In genomic region chr5:172805736-172806255, GRCh38 we compare ENCODE assay signal across 15 cellular contexts. TPM values are rescaled to one million over a fixed set of nuclear protein-coding genes. Genes with fewer than 3 reads are reported as not detected.
A peak's percentile ranks its signal among the peaks of the same experiment; 100 is the strongest.
DNase-seq lines count a peak whose midpoint lies in the region; ATAC-seq, FAIRE-seq and TF ChIP-seq lines count a peak whose summit lies in the region.
"Had no signal": no experiment of that assay in that cellular context is flagged by ENCODE, and none has a peak within 500 bp of the region (broad histone marks: within the 10 kb centered on the region; RNA-seq: fewer than 3 reads in every experiment).

No MANE protein-coding gene starts in this region.

- H2BK120ac ChIP-seq in H9 (ENCODE audit: low read depth, low read length, poor library complexity, severe bottlenecking) = no peak overlapping the region

- no peak overlapping the region for H4K8ac ChIP-seq in H9 (replicated peaks; ENCODE audit: insufficient read length, low read depth, low read length)

- no peak for TF ChIP-seq RAD21 in K562 (CRISPR knock-in tag; conservative IDR thresholded peaks at IDR 0.05 in 1 of 2, IDR thresholded peaks at IDR 0.05 in 1 of 2)

- TF ChIP-seq POLR2A in K562 (conservative IDR thresholded peaks at IDR 0.05) = no peak

- DNase-seq in CD8-positive, alpha-beta T cell = no peak
- DNase-seq in K562 (ENCODE audit: extremely low read depth in 1 of 4, low spot score in 3 of 4) (peak in 1 of 4 experiments; percentile 43), COLO668 (lab: John Stamatoyannopoulos, UW; ENCODE audit: unreplicated experiment) (no peak), retina (no peak), H9 (no peak)
- DNase-seq: erythroblast, mesendoderm, MV-4-11, NCI-H2029, NCI-H524, testis had no signal

- no peak overlapping the region for H4K91ac ChIP-seq in H9 (ENCODE audit: insufficient read length, low read depth, low read length)

- H3K18ac ChIP-seq in H9 (ENCODE audit: insufficient read length, low read depth, low read length) = no peak overlapping the region

- H3K27ac Mint-ChIP-seq in CD8-positive, alpha-beta T cell = peak overlapping the region; percentile 68
- H3K27ac Mint-ChIP-seq in H9 = peak overlapping the region in 1 of 3 experiments; percentile 8; a peak in 1 of 7 replicates

- no peaks in the 10 kb centered on the region for H3K27me3 Mint-ChIP-seq in CD8-positive, alpha-beta T cell (ENCODE audit: low read depth)
- peaks cover 12% of the 10 kb centered on the region for H3K27me3 Mint-ChIP-seq in H9 (ENCODE audit: low read depth)

- no peak overlapping the region for H3K14ac ChIP-seq in H9 (ENCODE audit: insufficient read depth, low read length)

- FAIRE-seq in K562 (lab: Jason Lieb, UNC) = no peak

- CTCF ChIA-PET in CD8-positive, alpha-beta T cell (lab: Charles Lee) = interaction anchor here (1.0 kb wide), 1 partner anchor 126 kb away, joined by 3 read pairs; no protein-coding TSS in a partner anchor
- CTCF ChIA-PET in K562 (lab: Yijun Ruan, JAX; ENCODE audit: low intra/inter-chr PET ratio) = no interaction called here

- intact Hi-C loops in CD8-positive, alpha-beta T cell (cut with DNase I, micrococcal nuclease) = loop anchor here in 1 of 2 experiments (2.0 kb wide), 2 partner anchors 29 to 33 kb away; partner anchors contain the start of gene ERGIC1
- intact Hi-C loops in K562 (cut with micrococcal nuclease) = loop anchor here (2.0 kb wide), 1 partner anchor 27 kb away; no protein-coding TSS in a partner anchor

- H3K9me3 Mint-ChIP-seq in CD8-positive, alpha-beta T cell = no peaks in the 10 kb centered on the region
- H3K9me3 Mint-ChIP-seq in H9 = peaks cover 2% of the 10 kb centered on the region in 2 experiments; a peak in 2 of 5 replicates

- H3K9me1 ChIP-seq in K562 (ENCODE audit: control insufficient read depth, insufficient read depth, low read length) = no peaks in the 10 kb centered on the region

- H3T11ph ChIP-seq in H9 (ENCODE audit: low read length) = no peak overlapping the region

- no peak for ATAC-seq in CD8-positive, alpha-beta T cell
- ATAC-seq in K562 = peak; percentile 8; the same call in 2 of the 3 replicates
- ATAC-seq: sciatic nerve, SK-N-SH treated with all-trans-retinoic acid at 6 μM for 48 hours had no signal

- H3K36me3 Mint-ChIP-seq in CD8-positive, alpha-beta T cell = no peaks in the 10 kb centered on the region
- H3K36me3 Mint-ChIP-seq in H9 (ENCODE audit: insufficient read depth in 1 of 3, low read depth in 3 of 3) = no peaks in the 10 kb centered on the region

- H3K9me3 ChIP-seq in BLaER1 (peaks cover 20% of the 10 kb centered on the region), K562 (replicated peaks; ENCODE audit: control insufficient read depth, insufficient read depth, low read depth, low read length) (no peaks in the 10 kb centered on the region; the same call in 1 of the 2 replicates), neutrophil (no peaks in the 10 kb centered on the region), H9 (ENCODE audit: control insufficient read depth, low read depth, low read length) (no peaks in the 10 kb centered on the region)
- no peaks in the 10 kb centered on the region for H3K9me3 ChIP-seq in CD8-positive, alpha-beta T cell (ENCODE audit: low read length)
- H3K9me3 ChIP-seq: testis had no signal

- H3K4me2 ChIP-seq in BLaER1 (peak overlapping the region; percentile 38), K562 (ENCODE audit: insufficient read depth, low read length) (peak overlapping the region; percentile 46), H9 (ENCODE audit: insufficient read depth, insufficient read length, low read length) (no peak overlapping the region)

- no peak overlapping the region for H4K5ac ChIP-seq in H9 (ENCODE audit: insufficient read length, low read depth, low read length)

- H3K23me2 ChIP-seq in H9 (ENCODE audit: insufficient read length, low read depth, low read length, poor library complexity, severe bottlenecking) = no peaks in the 10 kb centered on the region

- WGBS in K562 (ENCODE audit: insufficient coverage, low coverage, missing lambda C conversion rate) = 33% methylated on average over 9 of the region's 9 CpGs
- no CpG with 5 or more reads among the region's 9 CpGs for WGBS in H9 (ENCODE audit: extremely low coverage, insufficient read length, low lambda C conversion rate)

- H3K79me2 ChIP-seq in K562 (ENCODE audit: control insufficient read depth, insufficient read depth, low read length) = peaks cover 6% of the 10 kb centered on the region; the same call in 1 of the 3 replicates
- H3K79me2 ChIP-seq in H9 (ENCODE audit: insufficient read depth, low read length) = no peaks in the 10 kb centered on the region

- H2BK5ac ChIP-seq in H9 (ENCODE audit: insufficient read length, low read length) = no peak overlapping the region

- H3K4ac ChIP-seq in H9 (ENCODE audit: low read depth, low read length) = no peak overlapping the region

- H3K4me3 Mint-ChIP-seq in CD8-positive, alpha-beta T cell = no peak overlapping the region
- H3K4me3 Mint-ChIP-seq in H9 = no peak overlapping the region

- no peak for TF ChIP-seq CTCF in CD8-positive, alpha-beta T cell (IDR thresholded peaks at IDR 0.05)
- TF ChIP-seq CTCF in K562 (IDR thresholded peaks at IDR 0.05 in 2 of 3, conservative IDR thresholded peaks at IDR 0.05 in 1 of 3; ENCODE audit: insufficient read depth in 2 of 3, low read depth in 1 of 3, low read length in 3 of 3) = no peak
- TF ChIP-seq CTCF in neutrophil (IDR thresholded peaks at IDR 0.05) = no peak
- TF ChIP-seq CTCF in H9 (conservative IDR thresholded peaks at IDR 0.05) = no peak

- BruUV-seq in K562 (replicated peaks; lab: Mats Ljungman, UMichigan) = no TSS peak

- no peak overlapping the region for H2AK5ac ChIP-seq in H9 (ENCODE audit: insufficient read length, low read length)

- no peak overlapping the region for H2BK20ac ChIP-seq in H9 (ENCODE audit: low read depth, low read length, poor library complexity, severe bottlenecking)

- H3K9ac ChIP-seq in BLaER1 (no peak overlapping the region), K562 (ENCODE audit: insufficient read depth in 1 of 2, low read depth in 2 of 2, low read length in 2 of 2) (peak overlapping the region; percentile 53 to 77; a peak in 3 of 4 replicates), H9 (ENCODE audit: extremely low read depth, insufficient read length, low read length) (no peak overlapping the region)

- peaks cover 5% of the 10 kb centered on the region; the same call in 1 of the 2 replicates for H3K36me3 ChIP-seq in BLaER1
- H3K36me3 ChIP-seq in CD8-positive, alpha-beta T cell (ENCODE audit: insufficient read depth, low read length) = no peaks in the 10 kb centered on the region
- no peaks in the 10 kb centered on the region; the same call in 2 of the 3 replicates for H3K36me3 ChIP-seq in K562 (ENCODE audit: control insufficient read depth, insufficient read depth, low read length)
- no peaks in the 10 kb centered on the region for H3K36me3 ChIP-seq in neutrophil

- peaks cover 12% of the 10 kb centered on the region for H3K4me1 Mint-ChIP-seq in CD8-positive, alpha-beta T cell (ENCODE audit: low read depth)
- peaks cover 9% of the 10 kb centered on the region in 2 experiments for H3K4me1 Mint-ChIP-seq in H9

- H2BK12ac ChIP-seq in H9 (ENCODE audit: insufficient read length, low read depth, low read length) = no peak overlapping the region

- POLR2A ChIA-PET in CD8-positive, alpha-beta T cell (lab: Charles Lee) = no interaction called here
- POLR2A ChIA-PET in K562 (lab: Yijun Ruan, JAX) = interaction anchor here (0.6 to 2.4 kb wide), 9 partner anchors 14 to 89 kb away, joined by 3 to 11 read pairs (median 3); partner anchors contain the start of gene DUSP1

- no peaks in the 10 kb centered on the region for H3K27me3 ChIP-seq in BLaER1
- H3K27me3 ChIP-seq in CD8-positive, alpha-beta T cell (ENCODE audit: insufficient read depth, low read length) = no peaks in the 10 kb centered on the region
- no peaks in the 10 kb centered on the region for H3K27me3 ChIP-seq in K562 (ENCODE audit: control insufficient read depth in 2 of 2, insufficient read depth in 2 of 2, low read length in 2 of 2)
- H3K27me3 ChIP-seq in neutrophil = no peaks in the 10 kb centered on the region
- H3K27me3 ChIP-seq in H9 (ENCODE audit: insufficient read depth, low read length) = no peaks in the 10 kb centered on the region
- H3K27me3 ChIP-seq: testis had no signal

- H2AFZ ChIP-seq in K562 (ENCODE audit: low read depth, low read length) = peak overlapping the region; percentile 69
- no peak overlapping the region for H2AFZ ChIP-seq in H9 (ENCODE audit: low read length)

- in situ Hi-C loops in K562 (cut with MboI) = no loop called here

- H3K56ac ChIP-seq in H9 (ENCODE audit: insufficient read length, low read depth, low read length) = no peak overlapping the region

- H3K4me1 ChIP-seq in BLaER1 (peaks cover 48% of the 10 kb centered on the region), K562 (replicated peaks in 1 of 2; ENCODE audit: control insufficient read depth in 2 of 2, insufficient read depth in 2 of 2, low read length in 2 of 2) (peaks cover 54 to 56% of the 10 kb centered on the region in 2 experiments; a peak in 4 of 5 replicates), neutrophil (ENCODE audit: control insufficient read depth in 1 of 2, insufficient read depth in 1 of 2, low read depth in 1 of 2, low read length in 1 of 2) (peaks cover 48 to 64% of the 10 kb centered on the region in 2 experiments), H9 (ENCODE audit: insufficient read depth, low read length) (no peaks in the 10 kb centered on the region)
- peaks cover 10% of the 10 kb centered on the region for H3K4me1 ChIP-seq in CD8-positive, alpha-beta T cell (ENCODE audit: insufficient read depth, low read length)
- H3K4me1 ChIP-seq: testis had no signal

- no peaks in the 10 kb centered on the region for H4K20me1 ChIP-seq in BLaER1
- no peaks in the 10 kb centered on the region for H4K20me1 ChIP-seq in K562 (replicated peaks; ENCODE audit: control insufficient read depth, insufficient read depth, low read length)
- no peaks in the 10 kb centered on the region for H4K20me1 ChIP-seq in H9 (ENCODE audit: control insufficient read depth, insufficient read depth, insufficient read length)

- no peak overlapping the region for H2BK15ac ChIP-seq in H9 (ENCODE audit: low read depth, low read length)

- peak overlapping the region; percentile 49 for H3K27ac ChIP-seq in BLaER1
- no peak overlapping the region for H3K27ac ChIP-seq in CD8-positive, alpha-beta T cell (ENCODE audit: low read depth, low read length)
- peak overlapping the region; percentile 67 for H3K27ac ChIP-seq in K562 (ENCODE audit: extremely low read depth, low read depth, low read length)
- peak overlapping the region; percentile 99 for H3K27ac ChIP-seq in neutrophil
- no peak overlapping the region for H3K27ac ChIP-seq in H9 (ENCODE audit: insufficient read length, low read depth, low read length)
- H3K27ac ChIP-seq: testis had no signal

- no peak overlapping the region for H3K23ac ChIP-seq in H9 (ENCODE audit: insufficient read length, low read depth, low read length)

- no peaks in the 10 kb centered on the region for H3K79me1 ChIP-seq in H9 (ENCODE audit: insufficient read depth, low read depth, low read length, poor library complexity, severe bottlenecking)

- TF ChIP-seq EP300 in K562 (IDR thresholded peaks at IDR 0.05; ENCODE audit: low read length) = no peak

- no peak overlapping the region for H3K4me3 ChIP-seq in BLaER1
- H3K4me3 ChIP-seq in CD8-positive, alpha-beta T cell (ENCODE audit: low read depth, low read length) = no peak overlapping the region
- H3K4me3 ChIP-seq in K562 = no peak overlapping the region
- H3K4me3 ChIP-seq in neutrophil (ENCODE audit: low read depth in 1 of 2, low read length in 1 of 2) = peak overlapping the region in 1 of 2 experiments; percentile 4
- H3K4me3 ChIP-seq: testis had no signal

RNA-seq across cellular contexts. Expression of gene ERGIC1, which starts 28.3 kb away (rescaled TPM):
- 10 to 100 TPM; 61.0 to 61.2 TPM for total RNA-seq in CD8-positive, alpha-beta T cell
- 94.3 and 160 TPM in 2 replicates for total RNA-seq in K562 (2011; cell fraction: chromatin; rRNA removed; ENCODE audit: low replicate concordance)
- 81.7 and 85.4 TPM in 2 replicates for total RNA-seq in K562 (2011; cell fraction: nucleolus; rRNA removed)
- 98.5 and 147 TPM in 2 replicates for total RNA-seq in K562 (2011; cell fraction: nucleoplasm; rRNA removed)
- 20.9 and 38.1 TPM in 2 replicates for total RNA-seq in K562 (2014; rRNA removed)
- total RNA-seq in K562 (2014; rRNA removed; fragmentation: Illumina TruSeq; extraction: Trizol) = 33.5 and 38.8 TPM in 2 replicates
- 41.9 and 42.5 TPM in 2 replicates for total RNA-seq in K562 (2015; rRNA removed; fragmentation: Illumina TruSeq; extraction: Trizol)
- 48.0 and 51.3 TPM in 2 replicates for total RNA-seq in K562 (2021)
- polyA plus RNA-seq in K562 (2011; rRNA removed) = 36.4 and 39.2 TPM in 2 replicates
- polyA plus RNA-seq in K562 (2011; cell fraction: cytosol; rRNA removed) = 59.9 and 75.2 TPM in 2 replicates
- polyA plus RNA-seq in K562 (2011; cell fraction: nucleus; rRNA removed) = 37.4 and 51.3 TPM in 2 replicates
- polyA plus RNA-seq in K562 (2012) = 49.8 and 50.4 TPM in 2 replicates
- polyA plus RNA-seq in K562 (2014; fragmentation: Illumina TruSeq; extraction: Trizol) = 58.0 and 68.4 TPM in 2 replicates
- 10 to 100 TPM in 1 of 2 experiments, 1 to 10 TPM in 1; 5.5 to 11.7 TPM for polyA plus RNA-seq in K562 (2014; fragmentation: Nextera tagmentation; extraction: Ambion mirVana)
- 32.9 and 45.5 TPM in 2 replicates for polyA plus RNA-seq in K562 (2014; rRNA removed)
- 42.0 and 52.9 TPM in 2 replicates for polyA minus RNA-seq in K562 (2011; rRNA and poly(A)+ RNA removed)
- polyA minus RNA-seq in K562 (2011; cell fraction: cytosol; rRNA and poly(A)+ RNA removed) = 26.8 and 27.7 TPM in 2 replicates
- polyA minus RNA-seq in K562 (2011; cell fraction: nucleus; rRNA and poly(A)+ RNA removed) = 19.5 and 22.5 TPM in 2 replicates
- total RNA-seq in H9 (2021) = 74.2 and 77.0 TPM in 2 replicates

RNA-seq across cellular contexts. Expression of gene DUSP1, which starts 34.8 kb away (rescaled TPM):
- total RNA-seq in CD8-positive, alpha-beta T cell = 100 to 1,000 TPM; 745 to 767 TPM
- total RNA-seq in K562 (2011; cell fraction: chromatin; rRNA removed; ENCODE audit: low replicate concordance) = 11.5 and 24.3 TPM in 2 replicates
- 32.5 and 33.0 TPM in 2 replicates for total RNA-seq in K562 (2011; cell fraction: nucleolus; rRNA removed)
- 17.9 and 22.4 TPM in 2 replicates for total RNA-seq in K562 (2011; cell fraction: nucleoplasm; rRNA removed)
- total RNA-seq in K562 (2014; rRNA removed) (12.8 and 18.9 TPM in 2 replicates), K562 (2014; rRNA removed; fragmentation: Illumina TruSeq; extraction: Trizol) (5.0 and 7.3 TPM in 2 replicates), K562 (2015; rRNA removed; fragmentation: Illumina TruSeq; extraction: Trizol) (4.4 and 4.8 TPM in 2 replicates), K562 (2021) (14.2 and 17.1 TPM in 2 replicates), H9 (2021) (10.9 and 11.3 TPM in 2 replicates)
- polyA plus RNA-seq in K562 (2011; rRNA removed) (12.6 and 13.3 TPM in 2 replicates), K562 (2014; fragmentation: Illumina TruSeq; extraction: Trizol) (8.0 and 8.5 TPM in 2 replicates), K562 (2014; fragmentation: Nextera tagmentation; extraction: Ambion mirVana) (1 to 10 TPM; 2.1 to 3.0 TPM), K562 (2014; rRNA removed) (10.1 and 14.1 TPM in 2 replicates)
- 16.2 and 25.8 TPM in 2 replicates for polyA plus RNA-seq in K562 (2011; cell fraction: cytosol; rRNA removed)
- polyA plus RNA-seq in K562 (2011; cell fraction: nucleus; rRNA removed) = 26.5 and 30.4 TPM in 2 replicates
- polyA plus RNA-seq in K562 (2012) = 8.3 and 11.4 TPM in 2 replicates
- 13.6 and 20.8 TPM in 2 replicates for polyA minus RNA-seq in K562 (2011; rRNA and poly(A)+ RNA removed)
- polyA minus RNA-seq in K562 (2011; cell fraction: cytosol; rRNA and poly(A)+ RNA removed) = 13.5 and 14.0 TPM in 2 replicates
- polyA minus RNA-seq in K562 (2011; cell fraction: nucleus; rRNA and poly(A)+ RNA removed) = 23.3 and 31.2 TPM in 2 replicates

Comparison
In these comparisons a context has a peak if more than half of its experiments do, and no peak if none do; other contexts are left out.
1. H3K27ac ChIP-seq: peak in BLaER1 (single experiment), K562 (single experiment) and neutrophil (single experiment); none in CD8-positive, alpha-beta T cell (single experiment) and H9 (single experiment).
2. H3K9ac ChIP-seq: peak in K562 (2 of 2); none in BLaER1 (single experiment) and H9 (single experiment).
3. RNA of gene DUSP1, which starts 34.8 kb away (total RNA-seq): 745 to 767 TPM in CD8-positive, alpha-beta T cell; 4.4 to 33.0 TPM in K562 and 10.9 to 11.3 TPM in H9; every median in the first group is over 10 times any median in the second.